In genomic region chr4:139651282-139652194, GRCh38 we compare ENCODE assay signal across 1 cellular context.
TF ChIP-seq lines count a peak whose summit lies in the region.

No MANE protein-coding gene starts in this region.

TF ChIP-seq in GM23338, 12 proteins besides CTCF, POLR2A, EP300 and RAD21 (continued from another document):
- TF ChIP-seq, protein P1, sequence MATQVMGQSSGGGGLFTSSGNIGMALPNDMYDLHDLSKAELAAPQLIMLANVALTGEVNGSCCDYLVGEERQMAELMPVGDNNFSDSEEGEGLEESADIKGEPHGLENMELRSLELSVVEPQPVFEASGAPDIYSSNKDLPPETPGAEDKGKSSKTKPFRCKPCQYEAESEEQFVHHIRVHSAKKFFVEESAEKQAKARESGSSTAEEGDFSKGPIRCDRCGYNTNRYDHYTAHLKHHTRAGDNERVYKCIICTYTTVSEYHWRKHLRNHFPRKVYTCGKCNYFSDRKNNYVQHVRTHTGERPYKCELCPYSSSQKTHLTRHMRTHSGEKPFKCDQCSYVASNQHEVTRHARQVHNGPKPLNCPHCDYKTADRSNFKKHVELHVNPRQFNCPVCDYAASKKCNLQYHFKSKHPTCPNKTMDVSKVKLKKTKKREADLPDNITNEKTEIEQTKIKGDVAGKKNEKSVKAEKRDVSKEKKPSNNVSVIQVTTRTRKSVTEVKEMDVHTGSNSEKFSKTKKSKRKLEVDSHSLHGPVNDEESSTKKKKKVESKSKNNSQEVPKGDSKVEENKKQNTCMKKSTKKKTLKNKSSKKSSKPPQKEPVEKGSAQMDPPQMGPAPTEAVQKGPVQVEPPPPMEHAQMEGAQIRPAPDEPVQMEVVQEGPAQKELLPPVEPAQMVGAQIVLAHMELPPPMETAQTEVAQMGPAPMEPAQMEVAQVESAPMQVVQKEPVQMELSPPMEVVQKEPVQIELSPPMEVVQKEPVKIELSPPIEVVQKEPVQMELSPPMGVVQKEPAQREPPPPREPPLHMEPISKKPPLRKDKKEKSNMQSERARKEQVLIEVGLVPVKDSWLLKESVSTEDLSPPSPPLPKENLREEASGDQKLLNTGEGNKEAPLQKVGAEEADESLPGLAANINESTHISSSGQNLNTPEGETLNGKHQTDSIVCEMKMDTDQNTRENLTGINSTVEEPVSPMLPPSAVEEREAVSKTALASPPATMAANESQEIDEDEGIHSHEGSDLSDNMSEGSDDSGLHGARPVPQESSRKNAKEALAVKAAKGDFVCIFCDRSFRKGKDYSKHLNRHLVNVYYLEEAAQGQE (IDR thresholded peaks at IDR 0.05; ENCODE audit: unreplicated experiment): no peak
- no peak for TF ChIP-seq ZNF331 (CRISPR knock-in tag; IDR thresholded peaks at IDR 0.05; ENCODE audit: low read depth)
- TF ChIP-seq, protein P2, sequence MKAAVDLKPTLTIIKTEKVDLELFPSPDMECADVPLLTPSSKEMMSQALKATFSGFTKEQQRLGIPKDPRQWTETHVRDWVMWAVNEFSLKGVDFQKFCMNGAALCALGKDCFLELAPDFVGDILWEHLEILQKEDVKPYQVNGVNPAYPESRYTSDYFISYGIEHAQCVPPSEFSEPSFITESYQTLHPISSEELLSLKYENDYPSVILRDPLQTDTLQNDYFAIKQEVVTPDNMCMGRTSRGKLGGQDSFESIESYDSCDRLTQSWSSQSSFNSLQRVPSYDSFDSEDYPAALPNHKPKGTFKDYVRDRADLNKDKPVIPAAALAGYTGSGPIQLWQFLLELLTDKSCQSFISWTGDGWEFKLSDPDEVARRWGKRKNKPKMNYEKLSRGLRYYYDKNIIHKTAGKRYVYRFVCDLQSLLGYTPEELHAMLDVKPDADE (IDR thresholded peaks at IDR 0.05): no peak
